Comparison of ENCODE assay signal across 9 cellular contexts in genomic region chr22:41957941-41958556, GRCh38. TPM values are rescaled to one million over a fixed set of nuclear protein-coding genes. Genes with fewer than 3 reads are reported as not detected.
A peak's percentile ranks its signal among the peaks of the same experiment; 100 is the strongest.
DNase-seq lines count a peak whose midpoint lies in the region; ATAC-seq and TF ChIP-seq lines count a peak whose summit lies in the region.
"Had no signal": no experiment of that assay in that cellular context is flagged by ENCODE, and none has a peak within 500 bp of the region (broad histone marks: within the 10 kb centered on the region; RNA-seq: fewer than 3 reads in every experiment).

No MANE protein-coding gene starts in this region.

- H4K12ac ChIP-seq in trophoblast cell (ENCODE audit: low read depth, low read length): peak overlapping the region; percentile 63

- H3K4ac ChIP-seq in trophoblast cell (ENCODE audit: low read depth, low read length): no peak overlapping the region

- H2BK5ac ChIP-seq in trophoblast cell (ENCODE audit: low read depth, low read length, poor library complexity): no peak overlapping the region

- H2AFZ ChIP-seq in OCI-LY7 (ENCODE audit: low read length) (no peak overlapping the region), trophoblast cell (ENCODE audit: insufficient read depth, low read length, poor library complexity) (peak overlapping the region; percentile 73)

- H3K36me3 ChIP-seq in OCI-LY7 (ENCODE audit: insufficient read depth, low read length): no peaks in the 10 kb centered on the region
- no peaks in the 10 kb centered on the region for H3K36me3 ChIP-seq in trophoblast cell (ENCODE audit: control insufficient read depth in 1 of 2, insufficient read depth in 2 of 2, low read length in 2 of 2)
- no peaks in the 10 kb centered on the region for H3K36me3 ChIP-seq in effector memory CD4-positive, alpha-beta T cell (ENCODE audit: control insufficient read depth, insufficient read depth, low read length)

- H3K4me1 ChIP-seq in OCI-LY7 (ENCODE audit: insufficient read depth, low read length, poor library complexity, severe bottlenecking) (peaks cover 19% of the 10 kb centered on the region), foreskin keratinocyte (no peaks in the 10 kb centered on the region), trophoblast cell (ENCODE audit: control insufficient read depth in 1 of 2, insufficient read depth in 2 of 2, low read length in 2 of 2) (peaks cover 0 to 6% of the 10 kb centered on the region in 2 experiments)
- no peaks in the 10 kb centered on the region for H3K4me1 ChIP-seq in effector memory CD4-positive, alpha-beta T cell (ENCODE audit: control insufficient read depth, insufficient read depth, low read length, poor library complexity, severe bottlenecking)

- no peak overlapping the region for H2BK120ac ChIP-seq in trophoblast cell (ENCODE audit: insufficient read depth, low read length, poor library complexity)

- no peak overlapping the region for H2BK12ac ChIP-seq in trophoblast cell (ENCODE audit: low read length)

- no peak overlapping the region for H4K91ac ChIP-seq in trophoblast cell (ENCODE audit: low read depth, low read length)

- DNase-seq in OCI-LY7 (ENCODE audit: low spot score): no peak
- no peak for DNase-seq in foreskin keratinocyte
- no peak for DNase-seq in trophoblast cell
- no peak for DNase-seq in effector memory CD4-positive, alpha-beta T cell
- DNase-seq in MV-4-11 (lab: John Stamatoyannopoulos, UW): no peak
- DNase-seq in UCSD-AML1 (lab: John Stamatoyannopoulos, UW; ENCODE audit: unreplicated experiment): no peak
- no peak for DNase-seq in activated CD8-positive, alpha-beta memory T cell treated with anti-CD3 and anti-CD28 coated beads, Interleukin-2, amount 50 U/mL, for 48 hours

- H3K23ac ChIP-seq in trophoblast cell (ENCODE audit: low read length): no peak overlapping the region

- H3K18ac ChIP-seq in trophoblast cell (ENCODE audit: low read length): no peak overlapping the region

- no peak overlapping the region for H3K4me3 ChIP-seq in OCI-LY7 (ENCODE audit: low read depth, low read length, poor library complexity, severe bottlenecking)
- H3K4me3 ChIP-seq in trophoblast cell (ENCODE audit: low read depth, low read length): no peak overlapping the region
- H3K4me3 ChIP-seq in effector memory CD4-positive, alpha-beta T cell (ENCODE audit: insufficient read depth, low read depth, low read length, poor library complexity, severe bottlenecking): no peak overlapping the region

- no TSS peak for BruUV-seq in OCI-LY7 (replicated peaks; lab: Mats Ljungman, UMichigan)

- no peak overlapping the region for H3K27ac ChIP-seq in OCI-LY7 (ENCODE audit: low read depth, low read length, poor library complexity, severe bottlenecking)
- H3K27ac ChIP-seq in foreskin keratinocyte: no peak overlapping the region
- H3K27ac ChIP-seq in trophoblast cell (ENCODE audit: low read depth, low read length): no peak overlapping the region
- no peak overlapping the region for H3K27ac ChIP-seq in effector memory CD4-positive, alpha-beta T cell (ENCODE audit: insufficient read depth, low read length, poor library complexity, severe bottlenecking)

- ATAC-seq in GM21528 (IDR thresholded peaks at IDR 0.05; ENCODE audit: low FRiP score, unreplicated experiment) (peak; percentile 13), foreskin keratinocyte (peak; percentile 35)

- no peaks in the 10 kb centered on the region for H3K9me2 ChIP-seq in OCI-LY7 (ENCODE audit: insufficient read depth, low read length)

- no peak overlapping the region for H2AK5ac ChIP-seq in trophoblast cell (ENCODE audit: low read length)

- H3K9me3 ChIP-seq in OCI-LY7 (ENCODE audit: low read length): no peaks in the 10 kb centered on the region
- no peaks in the 10 kb centered on the region for H3K9me3 ChIP-seq in trophoblast cell (ENCODE audit: insufficient read depth, low read depth, low read length)
- H3K9me3 ChIP-seq in effector memory CD4-positive, alpha-beta T cell (ENCODE audit: control insufficient read depth, low read length): no peaks in the 10 kb centered on the region

- no peaks in the 10 kb centered on the region for H3K79me2 ChIP-seq in OCI-LY7 (ENCODE audit: insufficient read depth, low read depth, low read length)
- H3K79me2 ChIP-seq in trophoblast cell (ENCODE audit: control insufficient read depth, insufficient read depth, low read length, poor library complexity): no peaks in the 10 kb centered on the region

- no peaks in the 10 kb centered on the region for H4K20me1 ChIP-seq in OCI-LY7 (ENCODE audit: insufficient read depth, low read length)

- POLR2A ChIA-PET in OCI-LY7 (lab: Charles Lee): interaction anchor here (0.5 kb wide), 1 partner anchor 126 kb away, joined by 4 read pairs; no protein-coding TSS in a partner anchor

- peaks cover 2% of the 10 kb centered on the region for H3K79me1 ChIP-seq in trophoblast cell (ENCODE audit: low read length)

- TF ChIP-seq CTCF in OCI-LY7 (conservative IDR thresholded peaks at IDR 0.05; ENCODE audit: low read length) (no peak), foreskin keratinocyte (conservative IDR thresholded peaks at IDR 0.05) (no peak)

- no peak overlapping the region for H3K9ac ChIP-seq in trophoblast cell (ENCODE audit: low read length)

- H3K4me2 ChIP-seq in OCI-LY7 (ENCODE audit: low read length) (peak overlapping the region; percentile 57; the same call in 1 of the 2 replicates), trophoblast cell (ENCODE audit: low read length) (peak overlapping the region; percentile 55)

- intact Hi-C loops in OCI-LY7 (cut with micrococcal nuclease; ENCODE audit: unreplicated experiment): loop anchor here (2.0 kb wide), 1 partner anchor 135 kb away; no protein-coding TSS in a partner anchor

- 100% methylated on average over 1 of the region's 23 CpGs for WGBS in trophoblast cell (ENCODE audit: extremely low coverage, insufficient coverage, insufficient read length)

- CTCF ChIA-PET in OCI-LY7 (lab: Charles Lee; ENCODE audit: unreplicated experiment): no interaction called here

- H3K14ac ChIP-seq in trophoblast cell (ENCODE audit: low read length): no peak overlapping the region

- H3K27me3 ChIP-seq in foreskin keratinocyte (peaks cover 3% of the 10 kb centered on the region), trophoblast cell (ENCODE audit: insufficient read depth, low read length) (no peaks in the 10 kb centered on the region)
- no peaks in the 10 kb centered on the region for H3K27me3 ChIP-seq in effector memory CD4-positive, alpha-beta T cell (replicated peaks; ENCODE audit: control insufficient read depth, insufficient read depth, low read length, poor library complexity, severe bottlenecking)

- H4K8ac ChIP-seq in trophoblast cell (ENCODE audit: low read depth, low read length): peak overlapping the region; percentile 76

RNA-seq across cellular contexts. Expression of gene CENPM, which starts 11.1 kb away (rescaled TPM):
- total RNA-seq in OCI-LY7 (2014; rRNA removed; shearing (Covaris generic)): 347 and 354 TPM in 2 replicates
- total RNA-seq in OCI-LY7 (2022): 189 and 217 TPM in 2 replicates
- total RNA-seq in foreskin keratinocyte: 29.0 and 33.2 TPM in 2 replicates
- 42.3 and 45.6 TPM in 2 replicates for polyA plus RNA-seq in foreskin keratinocyte
- 17.4 and 17.7 TPM in 2 replicates for polyA plus RNA-seq in trophoblast cell (2013)

RNA-seq across cellular contexts. Expression of gene SEPTIN3, which starts 11.2 kb away (rescaled TPM):
- 0.46 and 1.1 TPM in 2 replicates for total RNA-seq in OCI-LY7 (2014; rRNA removed; shearing (Covaris generic))
- 1.9 and 2.1 TPM in 2 replicates for total RNA-seq in OCI-LY7 (2022)
- total RNA-seq in foreskin keratinocyte: 0.03 and 0.11 TPM in 2 replicates
- polyA plus RNA-seq in foreskin keratinocyte: 0.06 TPM in 2 replicates
- polyA plus RNA-seq in trophoblast cell (2013): 4.4 TPM in 2 replicates
- total RNA-seq: LHCN-M2 had no signal

RNA-seq across cellular contexts. Expression of gene TNFRSF13C, which starts 31.4 kb away (rescaled TPM):
- total RNA-seq in OCI-LY7 (2014; rRNA removed; shearing (Covaris generic)): 10.9 and 21.3 TPM in 2 replicates
- 65.0 and 67.8 TPM in 2 replicates for total RNA-seq in OCI-LY7 (2022)
- 0.11 and 0.17 TPM in 2 replicates for total RNA-seq in foreskin keratinocyte
- polyA plus RNA-seq in foreskin keratinocyte: 0.09 and 0.11 TPM in 2 replicates
- polyA plus RNA-seq in trophoblast cell (2013): 0.36 and 0.38 TPM in 2 replicates

RNA-seq across cellular contexts. Expression of gene WBP2NL, which starts 40.5 kb away (rescaled TPM):
- 1.9 and 2.2 TPM in 2 replicates for total RNA-seq in OCI-LY7 (2014; rRNA removed; shearing (Covaris generic))
- 0.94 and 1.1 TPM in 2 replicates for total RNA-seq in OCI-LY7 (2022)
- 0.07 and 0.41 TPM in 2 replicates for total RNA-seq in foreskin keratinocyte
- polyA plus RNA-seq in foreskin keratinocyte: 0.06 and 0.14 TPM in 2 replicates
- not detected in 2 replicates for polyA plus RNA-seq in trophoblast cell (2013)
- total RNA-seq: LHCN-M2 had no signal
